In the genomic region with DNA sequence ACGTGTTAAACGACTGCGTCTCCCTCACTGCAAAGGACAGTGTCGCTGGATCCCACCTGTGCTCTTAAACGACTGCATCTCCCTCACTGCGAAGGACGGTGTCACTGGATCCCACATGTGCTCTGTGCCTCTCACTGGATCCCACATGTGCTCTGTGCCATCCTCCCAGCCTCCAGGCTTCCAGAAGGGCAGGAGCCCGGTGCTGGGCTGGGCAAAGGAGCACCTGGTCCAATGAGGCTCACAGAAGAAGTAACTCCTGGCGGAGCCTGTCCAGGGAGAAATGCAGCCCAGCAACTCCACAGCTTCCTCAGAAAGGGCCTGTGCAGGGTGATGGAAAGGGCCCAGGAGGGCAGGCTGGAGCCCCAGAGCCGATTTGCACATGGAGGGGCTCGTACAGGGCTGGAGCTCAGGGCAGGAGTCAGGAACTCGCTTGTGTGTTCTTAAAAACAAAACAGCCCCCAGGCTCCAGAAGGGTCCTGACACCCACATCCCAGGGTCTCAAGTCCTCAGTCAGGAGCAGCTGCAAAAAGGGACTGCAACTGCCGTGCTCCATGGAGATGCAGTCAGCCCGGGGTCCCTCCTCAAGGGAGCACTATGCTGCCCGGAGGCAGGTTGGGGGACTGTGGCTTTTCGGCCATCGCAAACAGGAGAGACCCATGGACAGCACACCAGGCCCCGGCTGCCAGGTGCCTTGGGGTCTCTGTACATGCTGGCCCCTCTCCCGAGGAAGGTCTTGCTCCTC, we compare ENCODE assay signal across 24 cellular contexts.
"Had no signal": no experiment of that assay in that cellular context is flagged by ENCODE, and none has a peak within 500 bp of the region (broad histone marks: within the 10 kb centered on the region; RNA-seq: fewer than 3 reads in every experiment).

No MANE protein-coding gene starts in this region.

- H3K36me3 ChIP-seq: adrenal gland, gastrocnemius medialis, pancreas, WERI-Rb-1 had no signal

- H3K4me1 ChIP-seq: adrenal gland, gastrocnemius medialis, psoas muscle had no signal

- H3K27ac ChIP-seq: adrenal gland, body of pancreas, coronary artery, dorsolateral prefrontal cortex, gastrocnemius medialis, hepatocyte, pancreas, psoas muscle, WERI-Rb-1 had no signal

- H3K4me3 ChIP-seq: adrenal gland, body of pancreas, coronary artery, dorsolateral prefrontal cortex, gastrocnemius medialis, hepatocyte, pancreas, psoas muscle had no signal

- H3K27me3 ChIP-seq: body of pancreas, gastrocnemius medialis, hepatocyte, pancreas had no signal

- H3K9me3 ChIP-seq: adrenal gland, body of pancreas, gastrocnemius medialis, pancreas, psoas muscle had no signal

- DNase-seq: activated CD4-positive, alpha-beta T cell treated with anti-CD3 and anti-CD28 coated beads for 48 hours; activated CD4-positive, alpha-beta T cell treated with anti-CD3 and anti-CD28 coated beads, Interleukin-2, amount 50 U/mL, for 48 hours; activated CD8-positive, alpha-beta memory T cell treated with anti-CD3 and anti-CD28 coated beads for 24 hours; activated effector memory CD4-positive, alpha-beta T cell treated with Interleukin-2 at 50 U/mL for 16 hours; activated naive CD4-positive, alpha-beta T cell treated with anti-CD3 and anti-CD28 coated beads for 36 hours; activated naive CD8-positive, alpha-beta T cell treated with anti-CD3 and anti-CD28 coated beads for 36 hours; cerebellar nuclear complex; effector memory CD8-positive, alpha-beta T cell; erythroblast; gastrocnemius medialis; glutamatergic neuron; psoas muscle; stimulated activated CD4-positive, alpha-beta T cell treated with anti-CD3 and anti-CD28 coated beads, Interleukin-12 subunit alpha, Interleukin-12 subunit beta, amount 100 ng/mL, for 4 hours; stimulated activated CD4-positive, alpha-beta T cell treated with anti-CD3 and anti-CD28 coated beads, Interleukin-4, amount 100 ng/mL, for 1 hour; T-helper 17 cell; T1000; WERI-Rb-1 had no signal

- ATAC-seq: activated CD4-positive, CD25-positive, alpha-beta regulatory T cell treated with anti-CD3 and anti-CD28 coated beads, Interleukin-2, amount 50 U/mL, for 24 hours; effector memory CD8-positive, alpha-beta T cell; gastrocnemius medialis; psoas muscle; T-helper 17 cell had no signal
